3 cellular contexts compared by ENCODE assay signal in genomic region chr3:107518050-107518449, GRCh38.
"Had no signal": no experiment of that assay in that cellular context is flagged by ENCODE, and none has a peak within 500 bp of the region (broad histone marks: within the 10 kb centered on the region; RNA-seq: fewer than 3 reads in every experiment).

No MANE protein-coding gene starts in this region.

- DNase-seq: GDM1, GF-D8 had no signal

- ATAC-seq: GM12878 had no signal

- H3K4me3 ChIP-seq: GM12878 had no signal
